Comparison of ENCODE assay signal across 9 cellular contexts in the genomic region with DNA sequence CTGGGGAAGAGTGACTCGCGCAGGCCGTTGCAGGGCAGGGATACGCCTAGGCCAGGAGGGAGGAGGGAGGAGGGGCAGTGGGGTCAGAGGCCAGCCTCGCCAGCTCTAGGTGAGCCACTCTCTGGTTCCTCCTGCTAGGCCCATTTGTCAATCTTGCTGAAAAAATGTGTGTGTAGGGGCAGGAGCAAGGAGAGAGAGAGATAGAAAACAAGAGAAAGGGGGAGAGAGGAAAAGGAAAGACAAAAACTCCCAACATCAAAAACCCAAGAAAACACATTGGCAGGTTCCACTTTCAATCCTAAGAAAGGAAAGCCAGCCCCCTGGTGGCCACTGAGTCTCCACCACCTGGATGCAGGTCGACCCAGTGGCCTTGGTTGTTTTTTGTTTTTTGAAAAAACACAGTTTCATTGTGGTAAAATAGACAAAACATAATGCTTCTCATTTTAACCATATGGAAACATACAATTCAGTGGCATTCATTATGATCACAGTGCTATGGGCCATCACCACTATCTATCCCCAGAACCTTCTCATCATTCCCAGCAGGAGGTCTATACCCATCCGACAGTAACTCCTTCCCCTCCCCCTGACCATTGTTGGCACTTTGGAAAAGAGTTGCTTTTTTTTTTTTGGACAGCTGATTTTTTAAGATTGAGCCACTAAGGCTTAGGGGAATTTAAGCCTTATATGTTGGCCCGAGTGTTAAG. TPM values are rescaled to one million over a fixed set of nuclear protein-coding genes. Genes with fewer than 3 reads are reported as not detected.
DNase-seq lines count a peak whose midpoint lies in the region; ATAC-seq and TF ChIP-seq lines count a peak whose summit lies in the region.
"Had no signal": no experiment of that assay in that cellular context is flagged by ENCODE, and none has a peak within 500 bp of the region (broad histone marks: within the 10 kb centered on the region; RNA-seq: fewer than 3 reads in every experiment).

No MANE protein-coding gene starts in this region.

- TF ChIP-seq CTCF in LNCAP (IDR thresholded peaks at IDR 0.05) (peak; percentile 61), astrocyte of the cerebellum (IDR thresholded peaks at IDR 0.05; ENCODE audit: low read depth, low read length, missing control alignments) (peak; percentile 85), lower lobe of right lung (IDR thresholded peaks at IDR 0.05) (peak; percentile 53)

- in situ Hi-C loops in astrocyte of the cerebellum (cut with HindIII; ENCODE audit: low sequenced_read_pairs), result no loop called here

- H3K36me3 Mint-ChIP-seq in T-helper 2 cell treated with Interferon-gamma antibody and Interleukin-4, amounts not matched to agents 5 μg/mL and 100 μg/mL, for 36 hours (ENCODE audit: low read depth), result no peaks in the 10 kb centered on the region

- no peak for DNase-seq in T-helper 2 cell treated with Interferon-gamma antibody and Interleukin-4, amounts not matched to agents 5 μg/mL and 100 μg/mL, for 36 hours (ENCODE audit: low spot score)
- DNase-seq in T-helper 2 cell (no peak), astrocyte of the cerebellum (ENCODE audit: low read depth) (peak; percentile 33), lower lobe of right lung (no peak), activated gamma-delta T cell treated with Interleukin-2 at 50 U/mL for 16 hours (no peak), posterior vena cava (ENCODE audit: low spot score) (no peak)

- ATAC-seq in lower lobe of right lung (no peak), HG02938 (IDR thresholded peaks at IDR 0.05; ENCODE audit: unreplicated experiment) (no peak)

- H3K27ac ChIP-seq in lower lobe of right lung, result no peak overlapping the region
- H3K27ac ChIP-seq: neutrophil had no signal

- H3K4me3 ChIP-seq in astrocyte of the cerebellum (ENCODE audit: low read depth, low read length) (no peak overlapping the region), lower lobe of right lung (no peak overlapping the region)

- H3K4me1 Mint-ChIP-seq in T-helper 2 cell treated with Interferon-gamma antibody and Interleukin-4, amounts not matched to agents 5 μg/mL and 100 μg/mL, for 36 hours (ENCODE audit: low read depth), result peaks cover 2% of the 10 kb centered on the region

- H3K36me3 ChIP-seq in lower lobe of right lung, result peaks cover 7% of the 10 kb centered on the region
- H3K36me3 ChIP-seq: neutrophil had no signal

- H3K27me3 ChIP-seq in lower lobe of right lung (ENCODE audit: low read depth), result no peaks in the 10 kb centered on the region
- H3K27me3 ChIP-seq: neutrophil had no signal

- no peaks in the 10 kb centered on the region for H3K9me3 Mint-ChIP-seq in T-helper 2 cell treated with Interferon-gamma antibody and Interleukin-4, amounts not matched to agents 5 μg/mL and 100 μg/mL, for 36 hours

- no peaks in the 10 kb centered on the region for H3K9me3 ChIP-seq in lower lobe of right lung
- H3K9me3 ChIP-seq: neutrophil had no signal

- no peaks in the 10 kb centered on the region for H3K4me1 ChIP-seq in lower lobe of right lung

- intact Hi-C loops in lower lobe of right lung (cut with DNase I) (no loop called here), posterior vena cava (cut with DNase I) (no loop called here)

- H3K27me3 Mint-ChIP-seq in T-helper 2 cell treated with Interferon-gamma antibody and Interleukin-4, amounts not matched to agents 5 μg/mL and 100 μg/mL, for 36 hours (ENCODE audit: low read depth), result no peaks in the 10 kb centered on the region

- peak overlapping the region; percentile 49 for H3K27ac Mint-ChIP-seq in T-helper 2 cell treated with Interferon-gamma antibody and Interleukin-4, amounts not matched to agents 5 μg/mL and 100 μg/mL, for 36 hours

- H3K4me3 Mint-ChIP-seq in T-helper 2 cell treated with Interferon-gamma antibody and Interleukin-4, amounts not matched to agents 5 μg/mL and 100 μg/mL, for 36 hours, result no peak overlapping the region

RNA-seq across cellular contexts. Expression of a gene that starts 10.9 kb away (rescaled TPM):
- total RNA-seq in lower lobe of right lung (not detected), posterior vena cava (under 1 TPM in 1 of 2 donors, not detected in 1; 0.76 TPM)

RNA-seq across cellular contexts. Expression of a gene that starts 14.5 kb away (rescaled TPM):
- total RNA-seq in lower lobe of right lung, result 5.5 TPM
- total RNA-seq in posterior vena cava, result 10 to 100 TPM; 12.2 to 17.3 TPM

RNA-seq across cellular contexts. Expression of a gene that starts 46.8 kb away (rescaled TPM):
- total RNA-seq in lower lobe of right lung, result 7.2 TPM
- 10 to 100 TPM; 14.4 to 23.4 TPM for total RNA-seq in posterior vena cava
